Comparison of ENCODE assay signal across 8 cellular contexts in the genomic region with DNA sequence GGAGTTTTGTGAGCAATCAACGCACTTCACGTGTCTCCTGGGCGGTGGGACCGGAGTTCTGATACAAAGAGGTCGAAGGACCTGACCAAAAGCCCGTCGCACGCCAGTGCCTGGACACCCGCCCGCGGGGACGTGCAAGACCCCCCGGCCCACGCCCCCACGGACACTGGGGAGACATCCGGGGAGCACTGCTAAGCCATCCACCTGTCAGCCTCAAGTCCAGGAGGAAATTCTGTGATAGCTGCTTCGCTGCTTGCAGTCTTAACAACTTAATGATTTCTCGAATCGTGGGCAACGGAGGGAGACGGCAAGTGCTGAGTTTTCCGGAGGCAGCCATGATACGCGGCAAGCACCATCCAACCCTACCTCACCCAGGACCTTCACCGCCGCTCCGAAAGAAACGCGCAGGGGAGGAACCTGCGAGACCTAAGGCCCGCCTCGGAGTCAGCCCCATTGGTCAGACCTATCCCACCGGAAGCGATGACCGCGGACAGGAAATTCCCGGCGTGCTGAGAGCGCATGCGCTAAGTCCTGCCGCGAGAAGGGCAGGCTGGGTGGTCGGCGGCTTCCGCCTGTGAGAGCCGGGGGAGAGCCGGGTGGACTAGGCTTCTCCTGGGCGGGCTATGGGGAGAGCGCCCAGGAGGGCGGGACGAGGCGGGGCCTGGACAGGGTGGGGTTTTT. TPM values are rescaled to one million over a fixed set of nuclear protein-coding genes. Genes with fewer than 3 reads are reported as not detected.
DNase-seq lines count a peak whose midpoint lies in the region; TF ChIP-seq lines count a peak whose summit lies in the region.

A gene (minus strand): TSS at position 393 of the 681 bp plus-strand sequence. CDS start 56 bp downstream, at position 337.

- TF ChIP-seq POLR2A in stomach (IDR thresholded peaks at IDR 0.05): peak in 1 of 4 donors; percentile 53

- intact Hi-C loops in stomach (cut with DNase I; ENCODE audit: low total_unique reads): no loop called here

- H3K9ac ChIP-seq in neural cell (ENCODE audit: low read length): peak within 1 kb of the TSS; percentile 77

- H3K4me1 ChIP-seq in stomach: peaks cover 5 to 43% (median 29%) of the 10 kb centered on the region in 4 donors

- no peak for TF ChIP-seq EP300 in neural cell (conservative IDR thresholded peaks at IDR 0.05; ENCODE audit: poor library complexity, severe bottlenecking)
- no peak for TF ChIP-seq EP300 in stomach (IDR thresholded peaks at IDR 0.05)

- H3K27ac ChIP-seq in neural cell (ENCODE audit: low read length) (peak within 1 kb of the TSS; percentile 57), stomach (peak within 1 kb of the TSS; percentile 83 to 92 (median 91))

- TF ChIP-seq CTCF in fibroblast of villous mesenchyme (IDR thresholded peaks at IDR 0.05; ENCODE audit: insufficient read depth, low read depth, low read length): no peak
- no peak for TF ChIP-seq CTCF in neural cell (IDR thresholded peaks at IDR 0.05; ENCODE audit: poor library complexity, severe bottlenecking)
- no peak for TF ChIP-seq CTCF in stomach (IDR thresholded peaks at IDR 0.05)

- peak; percentile 99 for DNase-seq in ELR (ENCODE audit: low read depth)
- DNase-seq in H7: peak; percentile 90
- DNase-seq in M059J (ENCODE audit: low read depth): peak; percentile 99
- peak; percentile 99 for DNase-seq in SIG-M5 treated with dmso at 0.1 percent for 504 hours (lab: John Stamatoyannopoulos, UW; ENCODE audit: unreplicated experiment)
- peak; percentile 96 for DNase-seq in activated gamma-delta T cell treated with Interleukin-2 at 50 U/mL for 16 hours
- DNase-seq in fibroblast of villous mesenchyme (ENCODE audit: low read depth): peak; percentile 99
- peak; percentile 99 for DNase-seq in stomach

- H3K4me3 ChIP-seq in H7 (ENCODE audit: insufficient read depth, low read depth, low read length): peak within 1 kb of the TSS; percentile 91
- H3K4me3 ChIP-seq in fibroblast of villous mesenchyme (ENCODE audit: low read depth, low read length): peak within 1 kb of the TSS; percentile 97
- H3K4me3 ChIP-seq in neural cell (ENCODE audit: low read length): peak within 1 kb of the TSS; percentile 84
- H3K4me3 ChIP-seq in stomach: peak within 1 kb of the TSS; percentile 84 to 92 (median 88)

- peak within 1 kb of the TSS; percentile 66 for H2AFZ ChIP-seq in neural cell (ENCODE audit: low read depth, low read length)

- H3K79me2 ChIP-seq in neural cell (replicated peaks; ENCODE audit: insufficient read depth, low read length): peaks cover 7% of the 10 kb centered on the region

- WGBS in stomach, 5 donors: 0 to 1% (median 0%) methylated on average over 27 to 52 of the region's 52 CpGs

- H3K4me2 ChIP-seq in neural cell (ENCODE audit: low read length): peak within 1 kb of the TSS; percentile 67

- TF ChIP-seq RAD21 in neural cell (conservative IDR thresholded peaks at IDR 0.05): peak; percentile 37

- H3K36me3 ChIP-seq in H7 (replicated peaks; ENCODE audit: control insufficient read depth, insufficient read depth, low read length) (peaks cover 4% of the 10 kb centered on the region), neural cell (ENCODE audit: insufficient read depth, low read length) (no peaks in the 10 kb centered on the region), stomach (peaks cover 0 to 17% (median 15%) of the 10 kb centered on the region in 4 donors)

- H3F3A ChIP-seq in neural cell (ENCODE audit: insufficient read depth, low read length, poor library complexity, severe bottlenecking): no peaks in the 10 kb centered on the region

- no peaks in the 10 kb centered on the region for H3K9me3 ChIP-seq in neural cell (ENCODE audit: low read length)
- no peaks in the 10 kb centered on the region for H3K9me3 ChIP-seq in stomach

- H3K9me2 ChIP-seq in neural cell (ENCODE audit: insufficient read depth, low read length): no peaks in the 10 kb centered on the region

- H3K27me3 ChIP-seq in H7 (ENCODE audit: control insufficient read depth, insufficient read depth, low read length) (no peaks in the 10 kb centered on the region), neural cell (ENCODE audit: insufficient read depth, low read depth, low read length) (no peaks in the 10 kb centered on the region), stomach (no peaks in the 10 kb centered on the region)

- no peaks in the 10 kb centered on the region for H4K20me1 ChIP-seq in neural cell (ENCODE audit: insufficient read depth)

TF ChIP-seq in neural cell, 6 proteins besides CTCF, POLR2A, EP300 and RAD21:
- TF ChIP-seq EZH2 (IDR thresholded peaks at IDR 0.05; ENCODE audit: borderline replicate concordance, insufficient read depth, low read length, poor library complexity, severe bottlenecking) (no peak), TAF1 (IDR thresholded peaks at IDR 0.05; ENCODE audit: low read depth) (no peak), MXI1 (conservative IDR thresholded peaks at IDR 0.05; ENCODE audit: poor library complexity, severe bottlenecking) (peak; percentile 87), SMC3 (conservative IDR thresholded peaks at IDR 0.05; ENCODE audit: poor library complexity) (peak; percentile 53), POLR2AphosphoS5 (IDR thresholded peaks at IDR 0.05) (peak; percentile 93)
- TF ChIP-seq, protein P1, sequence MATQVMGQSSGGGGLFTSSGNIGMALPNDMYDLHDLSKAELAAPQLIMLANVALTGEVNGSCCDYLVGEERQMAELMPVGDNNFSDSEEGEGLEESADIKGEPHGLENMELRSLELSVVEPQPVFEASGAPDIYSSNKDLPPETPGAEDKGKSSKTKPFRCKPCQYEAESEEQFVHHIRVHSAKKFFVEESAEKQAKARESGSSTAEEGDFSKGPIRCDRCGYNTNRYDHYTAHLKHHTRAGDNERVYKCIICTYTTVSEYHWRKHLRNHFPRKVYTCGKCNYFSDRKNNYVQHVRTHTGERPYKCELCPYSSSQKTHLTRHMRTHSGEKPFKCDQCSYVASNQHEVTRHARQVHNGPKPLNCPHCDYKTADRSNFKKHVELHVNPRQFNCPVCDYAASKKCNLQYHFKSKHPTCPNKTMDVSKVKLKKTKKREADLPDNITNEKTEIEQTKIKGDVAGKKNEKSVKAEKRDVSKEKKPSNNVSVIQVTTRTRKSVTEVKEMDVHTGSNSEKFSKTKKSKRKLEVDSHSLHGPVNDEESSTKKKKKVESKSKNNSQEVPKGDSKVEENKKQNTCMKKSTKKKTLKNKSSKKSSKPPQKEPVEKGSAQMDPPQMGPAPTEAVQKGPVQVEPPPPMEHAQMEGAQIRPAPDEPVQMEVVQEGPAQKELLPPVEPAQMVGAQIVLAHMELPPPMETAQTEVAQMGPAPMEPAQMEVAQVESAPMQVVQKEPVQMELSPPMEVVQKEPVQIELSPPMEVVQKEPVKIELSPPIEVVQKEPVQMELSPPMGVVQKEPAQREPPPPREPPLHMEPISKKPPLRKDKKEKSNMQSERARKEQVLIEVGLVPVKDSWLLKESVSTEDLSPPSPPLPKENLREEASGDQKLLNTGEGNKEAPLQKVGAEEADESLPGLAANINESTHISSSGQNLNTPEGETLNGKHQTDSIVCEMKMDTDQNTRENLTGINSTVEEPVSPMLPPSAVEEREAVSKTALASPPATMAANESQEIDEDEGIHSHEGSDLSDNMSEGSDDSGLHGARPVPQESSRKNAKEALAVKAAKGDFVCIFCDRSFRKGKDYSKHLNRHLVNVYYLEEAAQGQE (IDR thresholded peaks at IDR 0.05; ENCODE audit: borderline replicate concordance): peak; percentile 44
TF ChIP-seq in neural cell: peak in this region for 4.

RNA-seq across cellular contexts. Expression of the gene that starts here (rescaled TPM):
- 38.8 and 44.4 TPM in 2 replicates for total RNA-seq in H7 (2014; rRNA removed; shearing (Covaris generic))
- 18.5 and 25.1 TPM in 2 replicates for total RNA-seq in M059J (2014; rRNA removed; shearing (Covaris generic))
- 29.0 and 29.8 TPM in 2 replicates for total RNA-seq in fibroblast of villous mesenchyme
- 13.0 and 15.5 TPM in 2 replicates for polyA plus RNA-seq in neural cell
- polyA minus RNA-seq in neural cell: 19.0 and 25.4 TPM in 2 replicates
- total RNA-seq in stomach: 10 to 100 TPM in 3 of 5 donors, 1 to 10 TPM in 2; 5.4 to 37.9 (median 13.4) TPM
- 10 to 100 TPM; 13.1 to 24.1 (median 14.1) TPM for polyA plus RNA-seq in stomach

Comparison
In these comparisons a context has a peak if more than half of its experiments do, and no peak if none do; other contexts are left out.
1. Peak in every context shown above with its lines: DNase-seq, H3K4me3 ChIP-seq and H3K27ac ChIP-seq.